ENCODE assay signal across 21 cellular contexts in the genomic region with DNA sequence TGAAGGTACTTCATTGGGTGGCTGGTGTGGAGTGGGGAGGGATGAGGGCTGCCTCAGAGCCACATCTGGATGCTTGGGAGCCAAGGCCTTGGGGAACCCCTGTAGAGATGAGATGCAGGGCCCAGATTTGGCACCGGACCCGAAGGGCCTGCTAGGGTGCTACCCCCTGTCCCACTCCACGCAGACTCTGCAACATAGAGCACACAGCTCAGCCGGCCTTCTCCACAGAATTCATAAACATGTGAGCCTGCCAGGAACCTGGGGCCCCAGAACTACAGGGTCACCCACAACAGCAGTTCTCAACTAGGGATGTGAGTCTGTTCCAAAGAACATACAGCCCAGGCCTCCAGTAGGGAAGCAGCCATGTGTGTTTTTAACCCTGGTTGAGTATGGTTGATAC.
"Had no signal": no experiment of that assay in that cellular context is flagged by ENCODE, and none has a peak within 500 bp of the region (broad histone marks: within the 10 kb centered on the region; RNA-seq: fewer than 3 reads in every experiment).

No MANE protein-coding gene starts in this region.

- DNase-seq: activated CD4-positive, alpha-beta T cell treated with anti-CD3 and anti-CD28 coated beads for 36 hours; activated CD8-positive, alpha-beta T cell treated with anti-CD3 and anti-CD28 coated beads for 36 hours; activated naive CD4-positive, alpha-beta T cell treated with Interleukin-2 at 50 U/mL for 16 hours; activated naive CD8-positive, alpha-beta T cell treated with anti-CD3 and anti-CD28 coated beads, Interleukin-2, amount 10 ng/mL, durations not matched to agents 7 days and 5 days; activated T-cell treated with anti-CD3 and anti-CD28 coated beads, Interleukin-2, amount 50 U/mL, for 1 hour; amygdala; body of pancreas; dorsolateral prefrontal cortex; foreskin fibroblast; hippocampal formation; left colon; lower lobe of right lung; occipital lobe; stimulated activated CD4-positive, alpha-beta T cell treated with anti-CD3 and anti-CD28 coated beads, Interleukin-15, amount 100 ng/mL, for 24 hours; stimulated activated CD4-positive, alpha-beta T cell treated with anti-CD3 and anti-CD28 coated beads, Interleukin-2, amount 100 ng/mL, for 48 hours had no signal

- H3K36me3 Mint-ChIP-seq: natural killer cell treated with Interleukin-12 subunit alpha and Interleukin-12 subunit beta and Interleukin-15 and Interleukin-18, amount 100 ng/mL, for 72 hours had no signal

- H3K27ac ChIP-seq: epithelial cell of prostate, lower lobe of right lung, right atrium auricular region, skin epidermis had no signal

- H3K27me3 Mint-ChIP-seq: activated CD4-positive, alpha-beta T cell treated with anti-CD3 and anti-CD28 coated beads for 36 hours; activated CD8-positive, alpha-beta T cell treated with anti-CD3 and anti-CD28 coated beads for 36 hours had no signal

- H3K27me3 ChIP-seq: body of pancreas, dorsolateral prefrontal cortex, right atrium auricular region had no signal

- H3K36me3 ChIP-seq: lower lobe of right lung, right atrium auricular region had no signal

- H3K9me3 ChIP-seq: body of pancreas, lower lobe of right lung, right atrium auricular region had no signal

- H3K4me3 Mint-ChIP-seq: activated CD4-positive, alpha-beta T cell treated with anti-CD3 and anti-CD28 coated beads for 36 hours; activated CD8-positive, alpha-beta T cell treated with anti-CD3 and anti-CD28 coated beads for 36 hours; activated naive CD8-positive, alpha-beta T cell treated with anti-CD3 and anti-CD28 coated beads, Interleukin-2, amount 10 ng/mL, durations not matched to agents 7 days and 5 days; natural killer cell treated with Interleukin-12 subunit alpha and Interleukin-12 subunit beta and Interleukin-15 and Interleukin-18, amount 100 ng/mL, for 72 hours; T-helper 1 cell treated with Interleukin-12 subunit alpha and Interleukin-12 subunit beta and Interleukin-4 antibody, amounts not matched to agents 30 μg/mL and 1 μg/mL, for 36 hours had no signal

- ATAC-seq: activated CD4-positive, alpha-beta T cell treated with anti-CD3 and anti-CD28 coated beads for 36 hours; activated CD8-positive, alpha-beta T cell treated with anti-CD3 and anti-CD28 coated beads for 36 hours; body of pancreas; left colon; lower lobe of right lung; natural killer cell treated with Interleukin-12 subunit alpha and Interleukin-12 subunit beta and Interleukin-15 and Interleukin-18, amount 100 ng/mL, for 72 hours had no signal

- H3K4me3 ChIP-seq: body of pancreas, dorsolateral prefrontal cortex, lower lobe of right lung, right atrium auricular region, skin epidermis had no signal

- H3K9me3 Mint-ChIP-seq: activated CD8-positive, alpha-beta T cell treated with anti-CD3 and anti-CD28 coated beads for 36 hours; activated naive CD8-positive, alpha-beta T cell treated with anti-CD3 and anti-CD28 coated beads, Interleukin-2, amount 10 ng/mL, durations not matched to agents 7 days and 5 days; activated T-helper 2 cell treated with anti-CD3 and anti-CD28 coated beads, Interferon-gamma antibody, Interleukin-2, Interleukin-4, amounts not matched to agents 10 μg/mL and 5 μg/mL and 100 μg/mL, durations not matched to agents 14 hours and 24 hours and 36 hours; natural killer cell treated with Interleukin-12 subunit alpha and Interleukin-12 subunit beta and Interleukin-15 and Interleukin-18, amount 100 ng/mL, for 72 hours; T-helper 1 cell treated with Interleukin-12 subunit alpha and Interleukin-12 subunit beta and Interleukin-4 antibody, amounts not matched to agents 30 μg/mL and 1 μg/mL, for 36 hours had no signal

- H3K27ac Mint-ChIP-seq: activated CD4-positive, alpha-beta T cell treated with anti-CD3 and anti-CD28 coated beads for 36 hours; activated CD8-positive, alpha-beta T cell treated with anti-CD3 and anti-CD28 coated beads for 36 hours; activated naive CD8-positive, alpha-beta T cell treated with anti-CD3 and anti-CD28 coated beads, Interleukin-2, amount 10 ng/mL, durations not matched to agents 7 days and 5 days; activated T-helper 2 cell treated with anti-CD3 and anti-CD28 coated beads, Interferon-gamma antibody, Interleukin-2, Interleukin-4, amounts not matched to agents 10 μg/mL and 5 μg/mL and 100 μg/mL, durations not matched to agents 14 hours and 24 hours and 36 hours; natural killer cell treated with Interleukin-12 subunit alpha and Interleukin-12 subunit beta and Interleukin-15 and Interleukin-18, amount 100 ng/mL, for 72 hours; T-helper 1 cell treated with Interleukin-12 subunit alpha and Interleukin-12 subunit beta and Interleukin-4 antibody, amounts not matched to agents 30 μg/mL and 1 μg/mL, for 36 hours had no signal
